Comparison of ENCODE assay signal across 1 cellular context in genomic region chr6:117711369-117711768, GRCh38.
TF ChIP-seq lines count a peak whose summit lies in the region.

No MANE protein-coding gene starts in this region.

TF ChIP-seq in GM23338, 12 proteins besides CTCF, POLR2A, EP300 and RAD21 (continued from another document):
- no peak for TF ChIP-seq REST (IDR thresholded peaks at IDR 0.05; ENCODE audit: unreplicated experiment)
